Comparison of ENCODE assay signal across 8 cellular contexts in genomic region chr2:240840435-240841060, GRCh38. TPM values are rescaled to one million over a fixed set of nuclear protein-coding genes. Genes with fewer than 3 reads are reported as not detected.
DNase-seq lines count a peak whose midpoint lies in the region; ATAC-seq, FAIRE-seq and TF ChIP-seq lines count a peak whose summit lies in the region.

No MANE protein-coding gene starts in this region.

- no peaks in the 10 kb centered on the region for H3K9me3 ChIP-seq in HEK293 (ENCODE audit: control insufficient read depth, insufficient read depth, low read depth, low read length)
- no peaks in the 10 kb centered on the region for H3K9me3 ChIP-seq in Panc1 (ENCODE audit: control insufficient read depth, insufficient read depth, low read depth, low read length)
- H3K9me3 ChIP-seq in endothelial cell of umbilical vein (replicated peaks; ENCODE audit: control insufficient read depth, insufficient read depth, low read length), result no peaks in the 10 kb centered on the region
- no peaks in the 10 kb centered on the region for H3K9me3 ChIP-seq in mucosa of descending colon

- no peaks in the 10 kb centered on the region for H3K79me2 ChIP-seq in endothelial cell of umbilical vein (ENCODE audit: control insufficient read depth, insufficient read depth, low read length)

- CTCF ChIA-PET in HEK293 (lab: Yijun Ruan, JAX) (interaction anchor here (0.6 to 2.6 kb wide), 35 partner anchors 9 to 1156 kb away, joined by 3 to 14 read pairs (median 4); no protein-coding TSS in a partner anchor), Panc1 (lab: Charles Lee) (interaction anchor here (0.6 to 1.4 kb wide), 17 partner anchors 9 to 420 kb away, joined by 3 to 9 read pairs (median 3); no protein-coding TSS in a partner anchor), endothelial cell of umbilical vein (lab: Charles Lee) (interaction anchor here (0.6 to 2.7 kb wide), 36 partner anchors 9 to 780 kb away, joined by 3 to 78 read pairs (median 4); partner anchors contain the start of genes CAPN10 and DUSP28)

- H2AFZ ChIP-seq in endothelial cell of umbilical vein (ENCODE audit: low read depth, low read length), result no peak overlapping the region

- H3K4me1 ChIP-seq in HEK293 (ENCODE audit: control insufficient read depth, insufficient read depth, low read length), result no peaks in the 10 kb centered on the region
- no peaks in the 10 kb centered on the region for H3K4me1 ChIP-seq in Panc1 (ENCODE audit: control insufficient read depth, insufficient read depth, low read length)
- no peaks in the 10 kb centered on the region for H3K4me1 ChIP-seq in endothelial cell of umbilical vein (ENCODE audit: control insufficient read depth, extremely low read depth, insufficient read depth, low read length)
- H3K4me1 ChIP-seq in mucosa of descending colon (ENCODE audit: low read depth), result no peaks in the 10 kb centered on the region

- H3K9me1 ChIP-seq in endothelial cell of umbilical vein (replicated peaks; ENCODE audit: control insufficient read depth, extremely low read depth, insufficient read depth, low read length), result no peaks in the 10 kb centered on the region

- no peaks in the 10 kb centered on the region for H4K20me1 ChIP-seq in endothelial cell of umbilical vein (replicated peaks; ENCODE audit: control insufficient read depth, extremely low read depth, insufficient read depth, low read length)

- H3K9ac ChIP-seq in endothelial cell of umbilical vein (replicated peaks; ENCODE audit: extremely low read depth, insufficient read depth, low read length), result no peak overlapping the region

- no peak overlapping the region for H3K4me3 ChIP-seq in HEK293 (ENCODE audit: low read depth, low read length)
- no peak overlapping the region for H3K4me3 ChIP-seq in Panc1 (ENCODE audit: low read depth in 2 of 2, low read length in 2 of 2)
- H3K4me3 ChIP-seq in endothelial cell of umbilical vein (replicated peaks in 1 of 3; ENCODE audit: insufficient read depth in 1 of 3, low read depth in 1 of 3, low read length in 3 of 3), result no peak overlapping the region
- no peak overlapping the region for H3K4me3 ChIP-seq in mucosa of descending colon

- ATAC-seq in Panc1 (peak; percentile 91), mucosa of descending colon (peak; percentile 82), GM21576 (IDR thresholded peaks at IDR 0.05; ENCODE audit: unreplicated experiment) (no peak), GM19395 (IDR thresholded peaks at IDR 0.05; ENCODE audit: unreplicated experiment) (no peak)

- H3K36me3 ChIP-seq in HEK293 (ENCODE audit: control insufficient read depth in 2 of 2, insufficient read depth in 1 of 2, low read length in 2 of 2) (no peaks in the 10 kb centered on the region), Panc1 (ENCODE audit: control insufficient read depth, insufficient read depth, low read length) (no peaks in the 10 kb centered on the region), endothelial cell of umbilical vein (ENCODE audit: control insufficient read depth in 2 of 2, extremely low read depth in 1 of 2, insufficient read depth in 2 of 2, low read length in 2 of 2) (no peaks in the 10 kb centered on the region), mucosa of descending colon (ENCODE audit: low read depth) (no peaks in the 10 kb centered on the region)

- H3K27me3 ChIP-seq in Panc1 (ENCODE audit: control insufficient read depth, insufficient read depth, low read length), result 0 out of 2 replicates have a peak, but pooled peaks cover 2% of the 10 kb centered on the region
- peaks cover 0 to 4% of the 10 kb centered on the region in 2 experiments for H3K27me3 ChIP-seq in endothelial cell of umbilical vein (ENCODE audit: control insufficient read depth in 2 of 2, insufficient read depth in 2 of 2, low read length in 2 of 2)

- no peak for TF ChIP-seq POLR2A in endothelial cell of umbilical vein (IDR thresholded peaks at IDR 0.05; ENCODE audit: low read depth, low read length)

- TF ChIP-seq CTCF in HEK293 (tag by site-specific recombination; IDR thresholded peaks at IDR 0.05) (peak; percentile 84), Panc1 (IDR thresholded peaks at IDR 0.05) (peak; percentile 87), endothelial cell of umbilical vein (IDR thresholded peaks at IDR 0.05; ENCODE audit: extremely low read depth in 1 of 2, insufficient read depth in 1 of 2, low read depth in 1 of 2, low read length in 2 of 2) (peak; percentile 66 to 78), mucosa of descending colon (IDR thresholded peaks at IDR 0.05) (no peak)

- dilution Hi-C loops in endothelial cell of umbilical vein (cut with MboI; ENCODE audit: extremely low pct_ligation_motif_present, low sequenced_read_pairs), result no loop called here

- intact Hi-C loops in Panc1 (cut with micrococcal nuclease; ENCODE audit: unreplicated experiment) (no loop called here), endothelial cell of umbilical vein (cut with micrococcal nuclease) (loop anchor here (1.0 kb wide), 2 partner anchors 326 to 607 kb away; no protein-coding TSS in a partner anchor), mucosa of descending colon (cut with DNase I, micrococcal nuclease) (no loop called here)

- peak; percentile 91 for FAIRE-seq in endothelial cell of umbilical vein (lab: Jason Lieb, UNC)

- BruUV-seq in Panc1 (replicated peaks; lab: Mats Ljungman, UMichigan) (no TSS peak), endothelial cell of umbilical vein (replicated peaks; lab: Mats Ljungman, UMichigan) (no TSS peak)

- peak; percentile 39 for DNase-seq in Caki2 (ENCODE audit: low read depth)
- DNase-seq in Panc1 (ENCODE audit: low read depth, low spot score), result peak; percentile 25
- DNase-seq in endothelial cell of umbilical vein (ENCODE audit: low read depth, low spot score), result peak; percentile 76
- DNase-seq in mucosa of descending colon, result peak in 1 of 3 donors; percentile 79
- DNase-seq in DMS79 (lab: John Stamatoyannopoulos, UW), result no peak

- H3K27ac ChIP-seq in HEK293 (ENCODE audit: extremely low read depth, low read depth, low read length) (no peak overlapping the region), Panc1 (ENCODE audit: low read length) (no peak overlapping the region), endothelial cell of umbilical vein (ENCODE audit: insufficient read depth, low read depth, low read length) (no peak overlapping the region)

- H3K4me2 ChIP-seq in endothelial cell of umbilical vein (ENCODE audit: insufficient read depth, low read length), result no peak overlapping the region

- in situ Hi-C loops in Caki2 (cut with HindIII; ENCODE audit: low pct_unique_long_range_greater_than_20kb, low sequenced_read_pairs), result no loop called here
- in situ Hi-C loops in Panc1 (cut with HindIII; ENCODE audit: low pct_unique_long_range_greater_than_20kb, low sequenced_read_pairs), result no loop called here

- POLR2A ChIA-PET in HEK293 (lab: Yijun Ruan, JAX), result interaction anchor here (1.4 kb wide), 1 partner anchor 98 kb away, joined by 3 read pairs; no protein-coding TSS in a partner anchor
- POLR2A ChIA-PET in Panc1 (lab: Charles Lee), result no interaction called here
- POLR2A ChIA-PET in endothelial cell of umbilical vein (lab: Charles Lee), result no interaction called here

TF ChIP-seq in HEK293, 187 proteins besides CTCF, POLR2A, EP300 and RAD21 (continues in another document):
- no peak for TF ChIP-seq ZNF223 (tag by site-specific recombination; IDR thresholded peaks at IDR 0.05)

TF ChIP-seq in endothelial cell of umbilical vein, 7 proteins besides CTCF, POLR2A, EP300 and RAD21:
- no peak for TF ChIP-seq JUN (IDR thresholded peaks at IDR 0.05; ENCODE audit: borderline replicate concordance, insufficient read depth, insufficient read length, low read depth)
TF ChIP-seq in endothelial cell of umbilical vein: peak in this region for 0.

RNA-seq across cellular contexts. Expression of gene KIF1A, which starts 20.5 kb away (rescaled TPM):
- total RNA-seq in Caki2 (2014; rRNA removed; shearing (Covaris generic); ENCODE audit: low replicate concordance), result 1.2 TPM in 1 of 2 replicates, not detected in the other
- total RNA-seq in Panc1 (2021; ENCODE audit: unreplicated experiment) (132 TPM), endothelial cell of umbilical vein (0.64 TPM in 1 of 2 replicates, not detected in the other), mucosa of descending colon (10 to 100 TPM in 1 of 3 donors, 1 to 10 TPM in 2; 1.5 to 17.2 (median 1.9) TPM)
- polyA plus RNA-seq in Panc1 (2012; ENCODE audit: insufficient read length), result 124 TPM
- polyA plus RNA-seq in endothelial cell of umbilical vein, result 0.02 and 0.11 TPM in 2 replicates
- 0.03 and 0.11 TPM in 2 replicates for polyA plus RNA-seq in endothelial cell of umbilical vein (2011; cell fraction: cytosol; rRNA removed)
- polyA plus RNA-seq in endothelial cell of umbilical vein (2011; cell fraction: nucleus; rRNA removed), result 0.21 and 0.35 TPM in 2 replicates
- 0.08 and 0.22 TPM in 2 replicates for polyA plus RNA-seq in endothelial cell of umbilical vein (2012)
- polyA minus RNA-seq in endothelial cell of umbilical vein, result not detected in 2 replicates
- not detected for polyA minus RNA-seq in endothelial cell of umbilical vein (2011; cell fraction: cytosol; rRNA and poly(A)+ RNA removed)
- not detected in 2 replicates for polyA minus RNA-seq in endothelial cell of umbilical vein (2011; cell fraction: nucleus; rRNA and poly(A)+ RNA removed)

RNA-seq across cellular contexts. Expression of gene AGXT, which starts 28.1 kb away (rescaled TPM):
- total RNA-seq in Caki2 (2014; rRNA removed; shearing (Covaris generic); ENCODE audit: low replicate concordance), result not detected in 2 replicates
- total RNA-seq in Panc1 (2021; ENCODE audit: unreplicated experiment) (0.36 TPM), endothelial cell of umbilical vein (not detected in 2 replicates), mucosa of descending colon (1 to 10 TPM in 2 of 3 donors, under 1 TPM in 1; 0.22 to 4.1 (median 1.0) TPM)
- not detected for polyA plus RNA-seq in Panc1 (2012; ENCODE audit: insufficient read length)
- polyA plus RNA-seq in endothelial cell of umbilical vein, result not detected in 2 replicates
- polyA plus RNA-seq in endothelial cell of umbilical vein (2011; cell fraction: cytosol; rRNA removed), result not detected in 2 replicates
- not detected in 2 replicates for polyA plus RNA-seq in endothelial cell of umbilical vein (2011; cell fraction: nucleus; rRNA removed)
- polyA plus RNA-seq in endothelial cell of umbilical vein (2012), result not detected in 2 replicates
- polyA minus RNA-seq in endothelial cell of umbilical vein, result not detected in 2 replicates
- not detected for polyA minus RNA-seq in endothelial cell of umbilical vein (2011; cell fraction: cytosol; rRNA and poly(A)+ RNA removed)
- not detected in 2 replicates for polyA minus RNA-seq in endothelial cell of umbilical vein (2011; cell fraction: nucleus; rRNA and poly(A)+ RNA removed)

RNA-seq across cellular contexts. Expression of gene MAB21L4, which starts 55.4 kb away (rescaled TPM):
- total RNA-seq in Caki2 (2014; rRNA removed; shearing (Covaris generic); ENCODE audit: low replicate concordance), result not detected in 2 replicates
- total RNA-seq in Panc1 (2021; ENCODE audit: unreplicated experiment), result 0.21 TPM
- not detected for polyA plus RNA-seq in Panc1 (2012; ENCODE audit: insufficient read length)
- total RNA-seq in endothelial cell of umbilical vein, result not detected in 2 replicates
- polyA plus RNA-seq in endothelial cell of umbilical vein, result not detected in 2 replicates
- not detected in 2 replicates for polyA plus RNA-seq in endothelial cell of umbilical vein (2011; cell fraction: cytosol; rRNA removed)
- not detected in 2 replicates for polyA plus RNA-seq in endothelial cell of umbilical vein (2011; cell fraction: nucleus; rRNA removed)
- polyA plus RNA-seq in endothelial cell of umbilical vein (2012), result not detected in 2 replicates
- not detected in 2 replicates for polyA minus RNA-seq in endothelial cell of umbilical vein
- not detected for polyA minus RNA-seq in endothelial cell of umbilical vein (2011; cell fraction: cytosol; rRNA and poly(A)+ RNA removed)
- polyA minus RNA-seq in endothelial cell of umbilical vein (2011; cell fraction: nucleus; rRNA and poly(A)+ RNA removed), result not detected in 2 replicates
- 10 to 100 TPM in 1 of 3 donors, 1 to 10 TPM in 2; 3.3 to 13.2 (median 8.1) TPM for total RNA-seq in mucosa of descending colon

Comparison
In these comparisons a context has a peak if more than half of its experiments do, and no peak if none do; other contexts are left out.
1. ATAC-seq: peak in Panc1 (single experiment) and mucosa of descending colon (single experiment); none in GM21576 (single experiment) and GM19395 (single experiment).